Comparison of ENCODE assay signal across 7 cellular contexts in the genomic region with DNA sequence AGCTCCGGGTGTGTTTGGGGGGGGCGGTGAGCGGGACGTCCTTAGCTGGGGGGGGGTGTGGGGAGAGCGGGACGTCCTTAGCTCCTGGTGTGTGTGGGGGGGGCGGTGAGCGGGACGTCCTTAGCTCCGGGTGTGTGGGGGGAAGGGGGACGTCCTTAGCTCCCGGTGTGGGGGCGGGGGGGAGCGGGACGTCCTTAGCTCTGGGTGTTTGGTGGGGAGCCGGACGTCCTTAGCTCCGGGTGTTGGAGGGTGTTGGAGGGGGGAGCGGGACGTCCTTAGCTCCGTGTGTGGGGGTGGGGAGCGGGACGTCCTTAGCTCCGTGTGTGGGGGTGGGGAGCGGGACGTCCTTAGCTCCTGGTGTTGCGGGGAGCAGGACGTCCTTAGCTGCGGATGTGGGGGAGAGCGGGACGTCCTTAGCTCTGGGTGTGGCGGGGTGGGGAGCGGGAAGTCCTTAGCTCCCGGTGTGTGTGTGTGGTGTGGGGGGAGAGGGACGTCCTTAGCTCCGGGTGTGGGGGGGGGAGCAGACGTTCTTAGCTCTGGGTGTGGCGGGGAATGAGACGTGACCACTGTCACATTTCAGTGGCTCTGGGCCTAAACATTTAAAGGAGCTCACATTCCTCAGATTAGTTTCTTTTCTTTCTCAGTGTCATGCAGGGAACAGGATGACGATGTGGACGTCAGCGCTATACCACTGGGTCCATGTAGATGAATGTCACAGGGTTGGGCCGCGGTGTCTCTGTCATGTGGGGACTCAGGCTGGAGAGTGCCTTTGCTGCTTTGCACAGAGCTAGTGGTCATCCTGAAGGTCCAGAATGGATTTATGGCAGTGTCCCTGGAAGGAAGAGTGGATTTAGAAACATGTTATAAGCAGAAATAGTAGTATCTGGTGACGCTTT. TPM values are rescaled to one million over a fixed set of nuclear protein-coding genes. Genes with fewer than 3 reads are reported as not detected.
DNase-seq lines count a peak whose midpoint lies in the region; ATAC-seq and TF ChIP-seq lines count a peak whose summit lies in the region.

No MANE protein-coding gene starts in this region.

- no peaks in the 10 kb centered on the region for H3K9me3 ChIP-seq in trophoblast cell (ENCODE audit: insufficient read depth, low read depth, low read length)

- H3K36me3 ChIP-seq in trophoblast cell (ENCODE audit: control insufficient read depth in 1 of 2, insufficient read depth in 2 of 2, low read length in 2 of 2) = no peaks in the 10 kb centered on the region

- H3K79me1 ChIP-seq in trophoblast cell (ENCODE audit: low read length) = peaks cover 5% of the 10 kb centered on the region

- peaks cover 2% of the 10 kb centered on the region for H3K79me2 ChIP-seq in trophoblast cell (ENCODE audit: control insufficient read depth, insufficient read depth, low read length, poor library complexity)

- no peaks in the 10 kb centered on the region for H3K27me3 Mint-ChIP-seq in activated naive CD8-positive, alpha-beta T cell treated with anti-CD3 and anti-CD28 coated beads, Interleukin-2, amount 10 ng/mL, durations not matched to agents 7 days and 5 days

- H3K4me3 Mint-ChIP-seq in activated naive CD8-positive, alpha-beta T cell treated with anti-CD3 and anti-CD28 coated beads, Interleukin-2, amount 10 ng/mL, durations not matched to agents 7 days and 5 days = peak overlapping the region; percentile 85

- no peak overlapping the region for H2BK5ac ChIP-seq in trophoblast cell (ENCODE audit: low read depth, low read length, poor library complexity)

- peak overlapping the region; percentile 68 for H3K14ac ChIP-seq in trophoblast cell (ENCODE audit: low read length)

- H2BK120ac ChIP-seq in trophoblast cell (ENCODE audit: insufficient read depth, low read length, poor library complexity) = no peak overlapping the region

- H3K9ac ChIP-seq in trophoblast cell (ENCODE audit: low read length) = no peak overlapping the region

- peak overlapping the region; percentile 71 for H3K4me3 ChIP-seq in trophoblast cell (ENCODE audit: low read depth, low read length)

- H3K4me1 Mint-ChIP-seq in activated naive CD8-positive, alpha-beta T cell treated with anti-CD3 and anti-CD28 coated beads, Interleukin-2, amount 10 ng/mL, durations not matched to agents 7 days and 5 days = peaks cover 53% of the 10 kb centered on the region

- peaks cover 5% of the 10 kb centered on the region for H3K36me3 Mint-ChIP-seq in activated naive CD8-positive, alpha-beta T cell treated with anti-CD3 and anti-CD28 coated beads, Interleukin-2, amount 10 ng/mL, durations not matched to agents 7 days and 5 days

- peak overlapping the region; percentile 2 for H3K4ac ChIP-seq in trophoblast cell (ENCODE audit: low read depth, low read length)

- no peak overlapping the region for H2BK12ac ChIP-seq in trophoblast cell (ENCODE audit: low read length)

- POLR2A ChIA-PET in activated naive CD8-positive, alpha-beta T cell treated with anti-CD3 and anti-CD28 coated beads, Interleukin-2, amount 10 ng/mL, durations not matched to agents 7 days and 5 days (lab: Charles Lee) = interaction anchor here (0.6 to 2.5 kb wide), 15 partner anchors 8 to 188 kb away, joined by 3 to 15 read pairs (median 6); partner anchors contain the start of genes ESYT2 and NCAPG2

- H3K4me1 ChIP-seq in trophoblast cell (ENCODE audit: control insufficient read depth in 1 of 2, insufficient read depth in 2 of 2, low read length in 2 of 2) = peaks cover 0 to 2% of the 10 kb centered on the region in 2 experiments

- H4K8ac ChIP-seq in trophoblast cell (ENCODE audit: low read depth, low read length) = peak overlapping the region; percentile 78

- H3K18ac ChIP-seq in trophoblast cell (ENCODE audit: low read length) = peak overlapping the region; percentile 86

- peak; percentile 45 for ATAC-seq in GM18505 (IDR thresholded peaks at IDR 0.05; ENCODE audit: unreplicated experiment)
- ATAC-seq in HG02943 (IDR thresholded peaks at IDR 0.05; ENCODE audit: low read depth, unreplicated experiment) = peak; percentile 36
- peak; percentile 48 for ATAC-seq in activated naive CD8-positive, alpha-beta T cell treated with anti-CD3 and anti-CD28 coated beads, Interleukin-2, amount 10 ng/mL, durations not matched to agents 7 days and 5 days (ENCODE audit: low read depth)
- peak; percentile 86 for ATAC-seq in Right ventricle myocardium superior (ENCODE audit: poor library complexity)

- H4K91ac ChIP-seq in trophoblast cell (ENCODE audit: low read depth, low read length) = peak overlapping the region; percentile 55

- TF ChIP-seq POLR2A in GM18505 (IDR thresholded peaks at IDR 0.05; ENCODE audit: borderline replicate concordance, extremely low read depth, insufficient read depth, insufficient read length) = no peak

- H2AFZ ChIP-seq in trophoblast cell (ENCODE audit: insufficient read depth, low read length, poor library complexity) = peak overlapping the region; percentile 37

- H3K9me3 Mint-ChIP-seq in activated naive CD8-positive, alpha-beta T cell treated with anti-CD3 and anti-CD28 coated beads, Interleukin-2, amount 10 ng/mL, durations not matched to agents 7 days and 5 days = no peaks in the 10 kb centered on the region

- H3K23ac ChIP-seq in trophoblast cell (ENCODE audit: low read length) = no peak overlapping the region

- intact Hi-C loops in Right ventricle myocardium superior (cut with DNase I) = no loop called here

- no peaks in the 10 kb centered on the region for H3K27me3 ChIP-seq in trophoblast cell (ENCODE audit: insufficient read depth, low read length)

- H3K27ac ChIP-seq in trophoblast cell (ENCODE audit: low read depth, low read length) = peak overlapping the region; percentile 29

- DNase-seq in OCI-M1 (lab: John Stamatoyannopoulos, UW) (peak; percentile 64), Right ventricle myocardium superior (peak; percentile 90), trophoblast cell (peak; percentile 74 to 88), SHP77 treated with DMSO at 0.1 percent for 48 hours (lab: John Stamatoyannopoulos, UW) (no peak)
- DNase-seq in activated naive CD8-positive, alpha-beta T cell treated with anti-CD3 and anti-CD28 coated beads, Interleukin-2, amount 10 ng/mL, durations not matched to agents 7 days and 5 days = peak; percentile 48

- no CpG with 5 or more reads among the region's 45 CpGs for WGBS in trophoblast cell (ENCODE audit: extremely low coverage, insufficient coverage, insufficient read length)

- no peak overlapping the region for H2AK5ac ChIP-seq in trophoblast cell (ENCODE audit: low read length)

- H3K4me2 ChIP-seq in trophoblast cell (ENCODE audit: low read length) = peak overlapping the region; percentile 70

- peak overlapping the region; percentile 59 for H4K12ac ChIP-seq in trophoblast cell (ENCODE audit: low read depth, low read length)

- peak overlapping the region; percentile 92 for H3K27ac Mint-ChIP-seq in activated naive CD8-positive, alpha-beta T cell treated with anti-CD3 and anti-CD28 coated beads, Interleukin-2, amount 10 ng/mL, durations not matched to agents 7 days and 5 days

RNA-seq across cellular contexts. Expression of gene DYNC2I1, which starts 7.5 kb away (rescaled TPM):
- total RNA-seq in activated naive CD8-positive, alpha-beta T cell treated with anti-CD3 and anti-CD28 coated beads, Interleukin-2, amount 10 ng/mL, durations not matched to agents 7 days and 5 days = 10 to 100 TPM; 16.3 to 18.2 TPM
- 29.5 TPM for total RNA-seq in Right ventricle myocardium superior
- polyA plus RNA-seq in trophoblast cell (2013) = 7.6 and 7.8 TPM in 2 replicates

RNA-seq across cellular contexts. Expression of gene ESYT2, which starts 34.5 kb away (rescaled TPM):
- 10 to 100 TPM; 93.9 to 94.2 TPM for total RNA-seq in activated naive CD8-positive, alpha-beta T cell treated with anti-CD3 and anti-CD28 coated beads, Interleukin-2, amount 10 ng/mL, durations not matched to agents 7 days and 5 days
- total RNA-seq in Right ventricle myocardium superior = 43.8 TPM
- polyA plus RNA-seq in trophoblast cell (2013) = 58.7 and 59.5 TPM in 2 replicates

Comparison
In these comparisons a context has a peak if more than half of its experiments do, and no peak if none do; other contexts are left out.
1. ATAC-seq: peak in every context shown above with its lines; median percentile 86 in Right ventricle myocardium superior; 48 in activated naive CD8-positive, alpha-beta T cell treated with anti-CD3 and anti-CD28 coated beads, Interleukin-2, amount 10 ng/mL, durations not matched to agents 7 days and 5 days; 45 in GM18505; 36 in HG02943.